ENCODE assay signal across 9 cellular contexts in genomic region chr13:48585456-48585840, GRCh38. TPM values are rescaled to one million over a fixed set of nuclear protein-coding genes. Genes with fewer than 3 reads are reported as not detected.
DNase-seq lines count a peak whose midpoint lies in the region; ATAC-seq, FAIRE-seq and TF ChIP-seq lines count a peak whose summit lies in the region.
"Had no signal": no experiment of that assay in that cellular context is flagged by ENCODE, and none has a peak within 500 bp of the region (broad histone marks: within the 10 kb centered on the region; RNA-seq: fewer than 3 reads in every experiment).

No MANE protein-coding gene starts in this region.

- H3K9ac ChIP-seq in H1 (replicated peaks in 1 of 4; ENCODE audit: extremely low read depth in 1 of 4, low read depth in 3 of 4, low read length in 3 of 4) = no peak overlapping the region

- no peak overlapping the region for H4K5ac ChIP-seq in H1 (ENCODE audit: insufficient read length, low read depth, low read length)

- no peak overlapping the region for H3K4ac ChIP-seq in H1 (replicated peaks; ENCODE audit: insufficient read length, low read depth, low read length)

- no peak overlapping the region for H2BK15ac ChIP-seq in H1 (ENCODE audit: low read length)

- FAIRE-seq in H1 (lab: Jason Lieb, UNC) = no peak

- WGBS in H1 (ENCODE audit: extremely low coverage in 1 of 2, insufficient coverage in 1 of 2, insufficient read length in 1 of 2, insufficient replicate concordance in 2 of 2, low coverage in 1 of 2, low lambda C conversion rate in 2 of 2, missing lambda C conversion rate in 1 of 2), 2 experiments = 61% methylated on average over 2 of the region's 2 CpGs; no CpG with 5 or more reads in 1 of the 2 experiments

- no peak overlapping the region for H3K4me2 ChIP-seq in H1 (ENCODE audit: insufficient read depth in 1 of 2, low read depth in 2 of 2, low read length in 2 of 2)

- H3K14ac ChIP-seq in H1 (ENCODE audit: insufficient read length) = no peak overlapping the region

- H4K91ac ChIP-seq in H1 (replicated peaks; ENCODE audit: insufficient read length, low read length) = no peak overlapping the region

- peak overlapping the region; percentile 44 for H3K27ac ChIP-seq in C4-2B
- no peak overlapping the region for H3K27ac ChIP-seq in H1 (ENCODE audit: low read depth, low read length)

- H3K4me3 ChIP-seq in H1 (ENCODE audit: extremely low read depth in 1 of 4, insufficient read depth in 2 of 4, low read depth in 3 of 4, low read length in 4 of 4) = no peak overlapping the region

- 0 out of 2 replicates have a peak overlapping the region, but pooled peaks have one; percentile 50 for H2AFZ ChIP-seq in H1 (ENCODE audit: low read length)

- H2BK12ac ChIP-seq in H1 (ENCODE audit: low read depth, low read length) = no peak overlapping the region

- H3K79me1 ChIP-seq in H1 (ENCODE audit: low read depth, low read length) = no peaks in the 10 kb centered on the region

- H3K9me3 ChIP-seq in H1 (ENCODE audit: insufficient read depth in 2 of 2, low read depth in 1 of 2, low read length in 1 of 2) = 0 out of 4 replicates have a peak, but pooled peaks cover 0 to 2% of the 10 kb centered on the region in 2 experiments

- H3K79me2 ChIP-seq in H1 (ENCODE audit: control insufficient read depth in 1 of 2, insufficient read depth in 2 of 2, low read length in 2 of 2) = no peaks in the 10 kb centered on the region

- no peak overlapping the region for H4K8ac ChIP-seq in H1 (ENCODE audit: extremely low read depth, insufficient read depth, low read length)

- peaks cover 0 to 4% (median 2%) of the 10 kb centered on the region in 4 experiments; a peak in 3 of 7 replicates for H3K4me1 ChIP-seq in H1 (replicated peaks in 1 of 4; ENCODE audit: control insufficient read depth in 3 of 4, insufficient read depth in 4 of 4, low read length in 3 of 4)

- no peak overlapping the region for H2BK120ac ChIP-seq in H1 (replicated peaks; ENCODE audit: low read depth, low read length)

- no peak overlapping the region for H2BK20ac ChIP-seq in H1 (ENCODE audit: low read length)

- TF ChIP-seq CTCF in C4-2B (conservative IDR thresholded peaks at IDR 0.05) = no peak
- TF ChIP-seq CTCF in H1 (IDR thresholded peaks at IDR 0.05; ENCODE audit: control extremely low read depth in 1 of 3, insufficient read depth in 1 of 3, low read depth in 1 of 3, low read length in 3 of 3) = no peak

- ATAC-seq in HG03460 (IDR thresholded peaks at IDR 0.05; ENCODE audit: unreplicated experiment) (no peak), GM18511 (IDR thresholded peaks at IDR 0.05; ENCODE audit: unreplicated experiment) (no peak)
- ATAC-seq: WTC11 had no signal

- no peak overlapping the region for H3K23ac ChIP-seq in H1 (ENCODE audit: insufficient read length)

- no peak for TF ChIP-seq POLR2A in H1 (IDR thresholded peaks at IDR 0.05; ENCODE audit: control extremely low read depth in 1 of 2, low read depth in 2 of 2, low read length in 2 of 2)

- H4K20me1 ChIP-seq in H1 (replicated peaks in 1 of 2; ENCODE audit: control insufficient read depth in 1 of 2, insufficient read depth in 2 of 2, low read length in 2 of 2) = no peaks in the 10 kb centered on the region

- H3K18ac ChIP-seq in H1 (ENCODE audit: extremely low read depth, low read length) = no peak overlapping the region

- H3K36me3 ChIP-seq in H1 (ENCODE audit: control insufficient read depth in 2 of 4, insufficient read depth in 4 of 4, low read length in 3 of 4) = no peaks in the 10 kb centered on the region

- no peak overlapping the region for H3K56ac ChIP-seq in H1 (replicated peaks; ENCODE audit: insufficient read length, low read depth, low read length)

- POLR2A ChIA-PET in H1 (lab: Charles Lee; ENCODE audit: partially characterized antibody) = no interaction called here

- H3K23me2 ChIP-seq in H1 (ENCODE audit: low read depth, low read length) = no peaks in the 10 kb centered on the region

- no peak overlapping the region for H2AK5ac ChIP-seq in H1 (ENCODE audit: low read depth, low read length)

- DNase-seq in NCI-H1048 (lab: John Stamatoyannopoulos, UW) = peak; percentile 22
- DNase-seq in H1 (ENCODE audit: low read depth in 1 of 2, low spot score in 2 of 2) = no peak
- peak; percentile 87 for DNase-seq in midbrain (lab: John Stamatoyannopoulos, UW)
- DNase-seq in activated naive CD4-positive, alpha-beta T cell treated with Interleukin-2 at 50 U/mL for 16 hours = no peak
- DNase-seq in DMS153 treated with DMSO at 0.1 percent for 48 hours (lab: John Stamatoyannopoulos, UW; ENCODE audit: unreplicated experiment) = no peak

- no peak for TF ChIP-seq RAD21 in H1 (IDR thresholded peaks at IDR 0.05 in 1 of 2, conservative IDR thresholded peaks at IDR 0.05 in 1 of 2; ENCODE audit: low read depth in 2 of 2, low read length in 2 of 2)

- TF ChIP-seq EP300 in H1 (IDR thresholded peaks at IDR 0.05; ENCODE audit: borderline replicate concordance in 1 of 2, low read depth in 2 of 2, low read length in 2 of 2) = no peak

- H2BK5ac ChIP-seq in H1 (ENCODE audit: low read depth, low read length) = no peak overlapping the region

- H3K27me3 ChIP-seq in H1 (replicated peaks in 1 of 4; ENCODE audit: control insufficient read depth in 3 of 4, extremely low read depth in 1 of 4, insufficient read depth in 3 of 4, low read length in 3 of 4) = no peaks in the 10 kb centered on the region

- CTCF ChIA-PET in H1 (lab: Charles Lee; ENCODE audit: partially characterized antibody) = interaction anchor here (0.5 to 12.9 kb wide), 2 partner anchors 252 to 257 kb away, joined by 3 to 105 read pairs; no protein-coding TSS in a partner anchor

TF ChIP-seq in H1, 55 proteins besides CTCF, POLR2A, EP300 and RAD21:
- TF ChIP-seq RXRA (IDR thresholded peaks at IDR 0.05; ENCODE audit: insufficient read depth, low read depth, low read length) (no peak), SUZ12 (IDR thresholded peaks at IDR 0.05; ENCODE audit: low read length) (no peak), TEAD4 (IDR thresholded peaks at IDR 0.05; ENCODE audit: low read depth, low read length) (no peak), JUND (IDR thresholded peaks at IDR 0.05; ENCODE audit: low read length) (no peak), POU5F1 (IDR thresholded peaks at IDR 0.05; ENCODE audit: low read depth, low read length) (no peak), FOSL1 (IDR thresholded peaks at IDR 0.05; ENCODE audit: insufficient read depth, low read depth, low read length) (no peak), YY1 (IDR thresholded peaks at IDR 0.05; ENCODE audit: low read depth, low read length) (no peak), KDM1A (IDR thresholded peaks at IDR 0.05; ENCODE audit: borderline replicate concordance, low read length) (no peak), SRF (IDR thresholded peaks at IDR 0.05; ENCODE audit: low read depth, low read length) (no peak), ZNF274 (IDR thresholded peaks at IDR 0.05; ENCODE audit: borderline replicate concordance, extremely low read depth, low read length) (no peak), JUN (IDR thresholded peaks at IDR 0.05; ENCODE audit: low read depth, low read length) (no peak), PHF8 (conservative IDR thresholded peaks at IDR 0.05; ENCODE audit: low read depth, low read length) (no peak), E2F6 (IDR thresholded peaks at IDR 0.05) (no peak), GTF2F1 (IDR thresholded peaks at IDR 0.05; ENCODE audit: borderline replicate concordance, low read depth, low read length) (no peak), ATF3 (IDR thresholded peaks at IDR 0.05; ENCODE audit: insufficient read depth, low read depth, low read length) (no peak), HDAC2 (IDR thresholded peaks at IDR 0.05; ENCODE audit: borderline replicate concordance in 1 of 2, low read depth in 2 of 2, low read length in 2 of 2) (no peak)

RNA-seq across cellular contexts. Expression of gene RCBTB2, which starts 52.6 kb away (rescaled TPM):
- 8.4 and 9.3 TPM in 2 replicates for total RNA-seq in H1 (2021; fragmentation: NEBNext Ultra II Directional; extraction: Animal tissue kit (Norgen Biotek cat#: 25700))
- 4.5 and 5.2 TPM in 2 replicates for polyA plus RNA-seq in H1 (2011; rRNA removed)
- polyA plus RNA-seq in H1 (2011; cell fraction: cytosol; rRNA removed) = 6.9 TPM
- 4.3 TPM for polyA plus RNA-seq in H1 (2011; cell fraction: nucleus; rRNA removed)
- 5.1 to 9.5 TPM (median 7.1 TPM) in 4 replicates for polyA plus RNA-seq in H1 (2012, experiment 1 of 2)
- polyA plus RNA-seq in H1 (2012, experiment 2 of 2) = 0.87 TPM
- 4.4 TPM for polyA plus RNA-seq in H1 (2013, experiment 1 of 2)
- 4.0 TPM for polyA plus RNA-seq in H1 (2013, experiment 2 of 2)
- 7.5 and 9.9 TPM in 2 replicates for polyA minus RNA-seq in H1 (2011; rRNA and poly(A)+ RNA removed)
- polyA minus RNA-seq in H1 (2011; cell fraction: cytosol; rRNA and poly(A)+ RNA removed) = 5.9 TPM
- polyA minus RNA-seq in H1 (2011; cell fraction: nucleus; rRNA and poly(A)+ RNA removed) = 6.7 TPM

Comparison
In these comparisons a context has a peak if more than half of its experiments do, and no peak if none do; other contexts are left out.
1. DNase-seq: peak in NCI-H1048 (single experiment) and midbrain (single experiment); none in H1 (0 of 2), activated naive CD4-positive, alpha-beta T cell treated with Interleukin-2 at 50 U/mL for 16 hours (single experiment) and DMS153 treated with DMSO at 0.1 percent for 48 hours (single experiment).